ENCODE assay signal across 29 cellular contexts in the genomic region with DNA sequence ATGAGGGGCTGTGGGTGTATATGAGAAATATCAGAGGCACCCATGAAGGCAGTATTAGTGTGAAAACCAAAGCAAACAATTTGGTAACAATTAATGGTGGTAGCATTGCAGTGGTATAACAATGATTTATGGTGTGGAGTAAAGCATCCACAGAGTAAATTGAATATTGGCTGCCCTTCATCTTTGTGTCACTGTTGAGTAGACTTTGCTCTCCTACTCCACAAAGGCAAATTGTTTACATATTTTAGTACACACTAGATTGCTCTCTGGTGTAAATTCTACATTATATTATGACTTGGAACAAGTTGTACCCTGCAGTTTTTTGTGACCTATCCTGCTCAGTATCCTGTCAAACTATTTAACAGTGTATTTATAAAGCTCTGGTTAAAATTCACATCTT.
"Had no signal": no experiment of that assay in that cellular context is flagged by ENCODE, and none has a peak within 500 bp of the region (broad histone marks: within the 10 kb centered on the region; RNA-seq: fewer than 3 reads in every experiment).

No MANE protein-coding gene starts in this region.

- H3K36me3 ChIP-seq: ascending aorta, brain microvascular endothelial cell had no signal

- ATAC-seq: activated naive CD4-positive, alpha-beta T cell treated with anti-CD3 and anti-CD28 coated beads, Interleukin-2, amount 50 U/mL, for 72 hours; activated T-cell treated with anti-CD3 and anti-CD28 coated beads, Interleukin-2, amount 50 U/mL, for 72 hours; esophagus mucosa; T-helper 17 cell; WTC11 had no signal

- H3K4me1 ChIP-seq: ascending aorta had no signal

- H3K4me1 Mint-ChIP-seq: activated naive CD4-positive, alpha-beta T cell treated with anti-CD3 and anti-CD28 coated beads, Interleukin-2, amount 10 ng/mL, durations not matched to agents 7 days and 5 days; activated naive CD8-positive, alpha-beta T cell treated with anti-CD3 and anti-CD28 coated beads, Interleukin-2, amount 10 ng/mL, durations not matched to agents 7 days and 5 days; central memory CD8-positive, alpha-beta T cell; T-helper 17 cell had no signal

- DNase-seq: activated CD4-positive, alpha-beta memory T cell treated with anti-CD3 and anti-CD28 coated beads, Interleukin-2, amount 10 ng/mL, durations not matched to agents 7 days and 5 days; activated CD4-positive, alpha-beta T cell treated with anti-CD3 and anti-CD28 coated beads for 1 hour; activated CD4-positive, alpha-beta T cell treated with anti-CD3 and anti-CD28 coated beads for 4 hours; activated CD4-positive, alpha-beta T cell treated with anti-CD3 and anti-CD28 coated beads, Interleukin-2, amount 10 ng/mL, durations not matched to agents 7 days and 5 days; activated CD4-positive, alpha-beta T cell treated with anti-CD3 and anti-CD28 coated beads, Interleukin-2, amount 50 U/mL, for 4 hours; activated CD8-positive, alpha-beta memory T cell treated with anti-CD3 and anti-CD28 coated beads, Interleukin-2, amount 50 U/mL, for 48 hours; activated gamma-delta T cell; activated naive CD4-positive, alpha-beta T cell; activated naive CD4-positive, alpha-beta T cell treated with anti-CD3 and anti-CD28 coated beads, Interleukin-2, amount 10 ng/mL, durations not matched to agents 7 days and 5 days; activated naive CD8-positive, alpha-beta T cell treated with anti-CD3 and anti-CD28 coated beads, Interleukin-2, amount 10 ng/mL, durations not matched to agents 7 days and 5 days; activated T-cell treated with anti-CD3 and anti-CD28 coated beads for 4 hours; activated T-cell treated with anti-CD3 and anti-CD28 coated beads, Interleukin-2, amount 50 U/mL, for 24 hours; activated T-cell treated with anti-CD3 and anti-CD28 coated beads, Interleukin-2, amount 50 U/mL, for 72 hours; brain microvascular endothelial cell; dorsolateral prefrontal cortex; effector memory CD4-positive, alpha-beta T cell; endodermal cell; foreskin fibroblast; head of caudate nucleus; T-helper 17 cell; T1000 had no signal

- H3K4me3 ChIP-seq: ascending aorta, coronary artery, dorsolateral prefrontal cortex had no signal

- H3K27me3 ChIP-seq: ascending aorta, brain microvascular endothelial cell, dorsolateral prefrontal cortex had no signal

- H3K27me3 Mint-ChIP-seq: activated CD4-positive, alpha-beta memory T cell treated with anti-CD3 and anti-CD28 coated beads, Interleukin-2, amount 10 ng/mL, durations not matched to agents 7 days and 5 days; activated CD4-positive, alpha-beta T cell treated with anti-CD3 and anti-CD28 coated beads, Interleukin-2, amount 10 ng/mL, durations not matched to agents 7 days and 5 days; activated naive CD4-positive, alpha-beta T cell treated with anti-CD3 and anti-CD28 coated beads, Interleukin-2, amount 10 ng/mL, durations not matched to agents 7 days and 5 days; activated naive CD8-positive, alpha-beta T cell treated with anti-CD3 and anti-CD28 coated beads, Interleukin-2, amount 10 ng/mL, durations not matched to agents 7 days and 5 days; activated T-cell treated with anti-CD3 and anti-CD28 coated beads, Interleukin-2, amount 50 U/mL, for 24 hours; central memory CD8-positive, alpha-beta T cell; dendritic cell treated with granulocyte-macrophage colony-stimulating factor and Interleukin-4, amounts not matched to agents 40 ng/mL and 50 ng/mL, for 4 days; T-helper 17 cell had no signal

- H3K36me3 Mint-ChIP-seq: activated naive CD4-positive, alpha-beta T cell treated with anti-CD3 and anti-CD28 coated beads, Interleukin-2, amount 10 ng/mL, durations not matched to agents 7 days and 5 days; activated naive CD8-positive, alpha-beta T cell treated with anti-CD3 and anti-CD28 coated beads, Interleukin-2, amount 10 ng/mL, durations not matched to agents 7 days and 5 days; WTC11 had no signal

- H3K4me3 Mint-ChIP-seq: activated CD4-positive, alpha-beta memory T cell treated with anti-CD3 and anti-CD28 coated beads, Interleukin-2, amount 10 ng/mL, durations not matched to agents 7 days and 5 days; activated CD4-positive, alpha-beta T cell treated with anti-CD3 and anti-CD28 coated beads, Interleukin-2, amount 10 ng/mL, durations not matched to agents 7 days and 5 days; activated naive CD4-positive, alpha-beta T cell treated with anti-CD3 and anti-CD28 coated beads, Interleukin-2, amount 10 ng/mL, durations not matched to agents 7 days and 5 days; activated naive CD8-positive, alpha-beta T cell treated with anti-CD3 and anti-CD28 coated beads, Interleukin-2, amount 10 ng/mL, durations not matched to agents 7 days and 5 days; activated T-cell treated with anti-CD3 and anti-CD28 coated beads, Interleukin-2, amount 50 U/mL, for 24 hours; activated T-cell treated with anti-CD3 and anti-CD28 coated beads, Interleukin-2, amount 50 U/mL, for 72 hours; central memory CD8-positive, alpha-beta T cell; dendritic cell treated with granulocyte-macrophage colony-stimulating factor and Interleukin-4, amounts not matched to agents 40 ng/mL and 50 ng/mL, for 4 days; endodermal cell; T-helper 17 cell; T-helper 2 cell treated with Interferon-gamma antibody and Interleukin-4, amounts not matched to agents 5 μg/mL and 100 μg/mL, for 36 hours; WTC11 had no signal

- H3K9me3 Mint-ChIP-seq: activated CD4-positive, alpha-beta T cell treated with anti-CD3 and anti-CD28 coated beads, Interleukin-2, amount 10 ng/mL, durations not matched to agents 7 days and 5 days; dendritic cell treated with granulocyte-macrophage colony-stimulating factor and Interleukin-4, amounts not matched to agents 40 ng/mL and 50 ng/mL, for 4 days; endodermal cell had no signal

- H3K9me3 ChIP-seq: ascending aorta had no signal

- H3K27ac ChIP-seq: ascending aorta, brain microvascular endothelial cell, coronary artery, dorsolateral prefrontal cortex had no signal

- H3K27ac Mint-ChIP-seq: activated CD4-positive, alpha-beta memory T cell treated with anti-CD3 and anti-CD28 coated beads, Interleukin-2, amount 10 ng/mL, durations not matched to agents 7 days and 5 days; activated CD4-positive, alpha-beta T cell treated with anti-CD3 and anti-CD28 coated beads, Interleukin-2, amount 10 ng/mL, durations not matched to agents 7 days and 5 days; activated naive CD4-positive, alpha-beta T cell treated with anti-CD3 and anti-CD28 coated beads, Interleukin-2, amount 10 ng/mL, durations not matched to agents 7 days and 5 days; activated naive CD4-positive, alpha-beta T cell treated with anti-CD3 and anti-CD28 coated beads, Interleukin-2, amount 50 U/mL, for 72 hours; activated naive CD8-positive, alpha-beta T cell treated with anti-CD3 and anti-CD28 coated beads, Interleukin-2, amount 10 ng/mL, durations not matched to agents 7 days and 5 days; activated T-cell treated with anti-CD3 and anti-CD28 coated beads, Interleukin-2, amount 50 U/mL, for 24 hours; activated T-cell treated with anti-CD3 and anti-CD28 coated beads, Interleukin-2, amount 50 U/mL, for 72 hours; dendritic cell treated with granulocyte-macrophage colony-stimulating factor and Interleukin-4, amounts not matched to agents 40 ng/mL and 50 ng/mL, for 4 days; endodermal cell; T-helper 17 cell; T-helper 2 cell treated with Interferon-gamma antibody and Interleukin-4, amounts not matched to agents 5 μg/mL and 100 μg/mL, for 36 hours; WTC11 had no signal
